Comparison of ENCODE assay signal across 5 cellular contexts in the genomic region with DNA sequence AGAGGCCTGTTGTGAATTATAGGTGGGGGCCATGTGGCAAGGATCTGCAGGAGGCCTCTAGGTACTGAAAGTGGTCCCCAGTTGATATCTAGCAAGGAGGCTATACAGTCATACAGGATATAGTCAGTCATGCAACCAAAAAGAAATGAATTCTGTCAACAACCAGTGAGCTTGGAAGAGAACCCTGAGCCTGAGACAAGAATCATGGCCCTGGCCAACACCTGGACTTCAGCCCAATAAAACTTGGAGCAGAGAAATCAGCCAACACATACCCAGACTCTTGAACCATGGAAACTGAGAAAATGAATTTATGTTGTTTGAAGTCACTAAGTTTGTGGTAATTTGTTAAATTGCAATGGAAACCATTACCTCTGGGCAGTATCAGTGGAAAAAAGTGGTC.
"Had no signal": no experiment of that assay in that cellular context is flagged by ENCODE, and none has a peak within 500 bp of the region (broad histone marks: within the 10 kb centered on the region; RNA-seq: fewer than 3 reads in every experiment).

No MANE protein-coding gene starts in this region.

- DNase-seq: H9, HCEC 1CT had no signal

- H3K4me3 ChIP-seq: GM23338 had no signal

- H3K27me3 Mint-ChIP-seq: IgD-negative memory B cell had no signal

- ATAC-seq: GM23338, HepG2 had no signal

- H3K27ac Mint-ChIP-seq: GM23338, IgD-negative memory B cell had no signal

- H3K4me3 Mint-ChIP-seq: GM23338, H9, IgD-negative memory B cell had no signal

- H3K4me1 Mint-ChIP-seq: GM23338, H9 had no signal
